8 cellular contexts compared by ENCODE assay signal in genomic region chr16:14303654-14304394, GRCh38.
DNase-seq lines count a peak whose midpoint lies in the region; ATAC-seq, FAIRE-seq and TF ChIP-seq lines count a peak whose summit lies in the region.

No MANE protein-coding gene starts in this region.

- no peaks in the 10 kb centered on the region for H3K9me3 Mint-ChIP-seq in mesothelial cell of epicardium

- H3K36me3 ChIP-seq in A673 (ENCODE audit: insufficient read depth, low read length, poor library complexity, severe bottlenecking) = no peaks in the 10 kb centered on the region
- no peaks in the 10 kb centered on the region for H3K36me3 ChIP-seq in HEK293 (ENCODE audit: control insufficient read depth in 2 of 2, insufficient read depth in 1 of 2, low read length in 2 of 2)
- peaks cover 2% of the 10 kb centered on the region for H3K36me3 ChIP-seq in bronchial epithelial cell (ENCODE audit: control insufficient read depth, insufficient read depth, low read length)

- peaks cover 22% of the 10 kb centered on the region for H3K4me1 Mint-ChIP-seq in mesothelial cell of epicardium

- BruUV-seq in A673 (replicated peaks; lab: Mats Ljungman, UMichigan) = no TSS peak

- no peak for FAIRE-seq in bronchial epithelial cell (lab: Jason Lieb, UNC)

- CTCF ChIA-PET in A673 (lab: Charles Lee) = interaction anchor here (0.5 kb wide), 1 partner anchor 19 kb away, joined by 3 read pairs; no protein-coding TSS in a partner anchor
- CTCF ChIA-PET in HEK293 (lab: Yijun Ruan, JAX) = no interaction called here

- POLR2A ChIA-PET in A673 (lab: Charles Lee; ENCODE audit: low non-redundant PET) = interaction anchor here (0.7 kb wide), 1 partner anchor 24 kb away, joined by 3 read pairs; no protein-coding TSS in a partner anchor
- POLR2A ChIA-PET in HEK293 (lab: Yijun Ruan, JAX) = no interaction called here

- H3K4me3 ChIP-seq in A673 (ENCODE audit: low read depth, low read length, poor library complexity, severe bottlenecking) = peak overlapping the region; percentile 91
- no peak overlapping the region for H3K4me3 ChIP-seq in HEK293 (ENCODE audit: low read depth, low read length)
- peak overlapping the region; percentile 83 for H3K4me3 ChIP-seq in bronchial epithelial cell (ENCODE audit: low read depth, low read length)

- H3K9me3 ChIP-seq in A673 (ENCODE audit: low read depth, low read length, poor library complexity, severe bottlenecking) (no peaks in the 10 kb centered on the region), HEK293 (ENCODE audit: control insufficient read depth, insufficient read depth, low read depth, low read length) (no peaks in the 10 kb centered on the region)

- intact Hi-C loops in A673 (cut with micrococcal nuclease; ENCODE audit: unreplicated experiment) = no loop called here

- TF ChIP-seq CTCF in A673 (conservative IDR thresholded peaks at IDR 0.05; ENCODE audit: low read depth, low read length) = no peak
- TF ChIP-seq CTCF in HEK293 (tag by site-specific recombination; IDR thresholded peaks at IDR 0.05) = no peak
- no peak for TF ChIP-seq CTCF in bronchial epithelial cell (IDR thresholded peaks at IDR 0.05; ENCODE audit: insufficient read depth, low read length, severe bottlenecking)
- no peak for TF ChIP-seq CTCF in mesothelial cell of epicardium (IDR thresholded peaks at IDR 0.05; ENCODE audit: unreplicated experiment)

- H3K27me3 Mint-ChIP-seq in mesothelial cell of epicardium (ENCODE audit: low read depth) = peaks cover 82% of the 10 kb centered on the region

- H3K36me3 Mint-ChIP-seq in mesothelial cell of epicardium = no peaks in the 10 kb centered on the region

- peak overlapping the region; percentile 68 for H3K4me3 Mint-ChIP-seq in mesothelial cell of epicardium

- H3K4me1 ChIP-seq in A673 (ENCODE audit: insufficient read depth, low read length, poor library complexity, severe bottlenecking) = peaks cover 29% of the 10 kb centered on the region
- H3K4me1 ChIP-seq in HEK293 (ENCODE audit: control insufficient read depth, insufficient read depth, low read length) = peaks cover 3% of the 10 kb centered on the region; the same call in 1 of the 2 replicates

- no peak for ATAC-seq in HG02571 (IDR thresholded peaks at IDR 0.05; ENCODE audit: unreplicated experiment)
- no peak for ATAC-seq in GM19035 (IDR thresholded peaks at IDR 0.05; ENCODE audit: unreplicated experiment)

- H3K27ac Mint-ChIP-seq in mesothelial cell of epicardium = no peak overlapping the region

- H3K27ac ChIP-seq in A673 (ENCODE audit: low read depth, low read length, poor library complexity, severe bottlenecking) (no peak overlapping the region), HEK293 (ENCODE audit: extremely low read depth, low read depth, low read length) (no peak overlapping the region)

- H3K27me3 ChIP-seq in A673 (replicated peaks; ENCODE audit: insufficient read depth, low read depth, low read length, poor library complexity) = no peaks in the 10 kb centered on the region
- no peaks in the 10 kb centered on the region for H3K27me3 ChIP-seq in bronchial epithelial cell (ENCODE audit: control insufficient read depth, insufficient read depth, low read length)

- DNase-seq in A673 (ENCODE audit: low spot score) (no peak), bronchial epithelial cell (ENCODE audit: low read depth) (no peak), mesothelial cell of epicardium (ENCODE audit: low spot score in 2 of 2, unreplicated experiment in 2 of 2) (no peak), COLO668 (lab: John Stamatoyannopoulos, UW; ENCODE audit: unreplicated experiment) (no peak)
- DNase-seq in effector CD8-positive, alpha-beta T cell (lab: John Stamatoyannopoulos, UW) = no peak

TF ChIP-seq in HEK293, 187 proteins besides CTCF, POLR2A, EP300 and RAD21:
- TF ChIP-seq SP2 (tag by site-specific recombination; IDR thresholded peaks at IDR 0.05) (peak; percentile 57), ZNF404 (tag by site-specific recombination; IDR thresholded peaks at IDR 0.05) (no peak), ZBTB8A (tag by site-specific recombination; IDR thresholded peaks at IDR 0.05) (peak; percentile 17; the same call in 1 of the 2 replicates), ZNF670 (tag by site-specific recombination; IDR thresholded peaks at IDR 0.05; ENCODE audit: low read depth) (no peak), ZNF561 (tag by site-specific recombination; IDR thresholded peaks at IDR 0.05; ENCODE audit: borderline replicate concordance) (no peak), EGR2 (tag by site-specific recombination; IDR thresholded peaks at IDR 0.05; ENCODE audit: low read depth) (peak; percentile 30; the same call in 1 of the 2 replicates), GLIS2 (tag by site-specific recombination; IDR thresholded peaks at IDR 0.05) (peak; percentile 48), TRIM28 (IDR thresholded peaks at IDR 0.05; ENCODE audit: borderline replicate concordance, low read length) (no peak), ZNF626 (tag by site-specific recombination; IDR thresholded peaks at IDR 0.05) (no peak), IKZF3 (tag by site-specific recombination; IDR thresholded peaks at IDR 0.05) (peak; percentile 32; the same call in 1 of the 2 replicates), ZNF777 (tag by site-specific recombination; IDR thresholded peaks at IDR 0.05; ENCODE audit: borderline replicate concordance) (no peak), ZSCAN5A (tag by site-specific recombination; IDR thresholded peaks at IDR 0.05) (no peak), ZNF600 (tag by site-specific recombination; IDR thresholded peaks at IDR 0.05) (peak; percentile 20; the same call in 1 of the 2 replicates), ZIC2 (tag by site-specific recombination; IDR thresholded peaks at IDR 0.05) (0 out of 2 replicates have a peak, but pooled peaks have one; percentile 15), ZNF341 (tag by site-specific recombination; IDR thresholded peaks at IDR 0.05; ENCODE audit: low read depth) (peak; percentile 45)
